Comparison of ENCODE assay signal across 1 cellular context in the genomic region with DNA sequence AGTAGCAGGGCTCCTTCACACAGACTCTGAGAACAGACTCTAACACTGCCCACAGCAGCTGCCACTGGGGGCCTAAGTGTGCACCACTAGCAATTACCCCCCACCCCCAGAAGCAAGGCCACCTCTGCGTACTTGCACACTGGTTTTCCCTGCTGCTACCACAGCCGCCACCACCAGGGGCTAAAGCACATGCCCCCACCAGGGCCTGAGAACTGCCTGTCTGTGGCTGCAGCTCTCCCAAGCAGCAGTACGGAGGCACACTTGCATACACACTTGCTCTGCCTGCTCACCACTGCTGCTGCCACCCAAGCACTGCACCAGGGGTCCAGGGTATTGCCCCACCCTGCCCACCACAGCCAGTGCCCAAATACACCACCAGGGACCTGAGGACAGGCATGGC.
TF ChIP-seq lines count a peak whose summit lies in the region.

No MANE protein-coding gene starts in this region.

TF ChIP-seq in WTC11, 78 proteins besides CTCF, POLR2A, EP300 and RAD21 (continued from another document):
- TF ChIP-seq, protein P1, sequence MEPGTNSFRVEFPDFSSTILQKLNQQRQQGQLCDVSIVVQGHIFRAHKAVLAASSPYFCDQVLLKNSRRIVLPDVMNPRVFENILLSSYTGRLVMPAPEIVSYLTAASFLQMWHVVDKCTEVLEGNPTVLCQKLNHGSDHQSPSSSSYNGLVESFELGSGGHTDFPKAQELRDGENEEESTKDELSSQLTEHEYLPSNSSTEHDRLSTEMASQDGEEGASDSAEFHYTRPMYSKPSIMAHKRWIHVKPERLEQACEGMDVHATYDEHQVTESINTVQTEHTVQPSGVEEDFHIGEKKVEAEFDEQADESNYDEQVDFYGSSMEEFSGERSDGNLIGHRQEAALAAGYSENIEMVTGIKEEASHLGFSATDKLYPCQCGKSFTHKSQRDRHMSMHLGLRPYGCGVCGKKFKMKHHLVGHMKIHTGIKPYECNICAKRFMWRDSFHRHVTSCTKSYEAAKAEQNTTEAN (CRISPR knock-in tag; IDR thresholded peaks at IDR 0.05): no peak
